In the genomic region with DNA sequence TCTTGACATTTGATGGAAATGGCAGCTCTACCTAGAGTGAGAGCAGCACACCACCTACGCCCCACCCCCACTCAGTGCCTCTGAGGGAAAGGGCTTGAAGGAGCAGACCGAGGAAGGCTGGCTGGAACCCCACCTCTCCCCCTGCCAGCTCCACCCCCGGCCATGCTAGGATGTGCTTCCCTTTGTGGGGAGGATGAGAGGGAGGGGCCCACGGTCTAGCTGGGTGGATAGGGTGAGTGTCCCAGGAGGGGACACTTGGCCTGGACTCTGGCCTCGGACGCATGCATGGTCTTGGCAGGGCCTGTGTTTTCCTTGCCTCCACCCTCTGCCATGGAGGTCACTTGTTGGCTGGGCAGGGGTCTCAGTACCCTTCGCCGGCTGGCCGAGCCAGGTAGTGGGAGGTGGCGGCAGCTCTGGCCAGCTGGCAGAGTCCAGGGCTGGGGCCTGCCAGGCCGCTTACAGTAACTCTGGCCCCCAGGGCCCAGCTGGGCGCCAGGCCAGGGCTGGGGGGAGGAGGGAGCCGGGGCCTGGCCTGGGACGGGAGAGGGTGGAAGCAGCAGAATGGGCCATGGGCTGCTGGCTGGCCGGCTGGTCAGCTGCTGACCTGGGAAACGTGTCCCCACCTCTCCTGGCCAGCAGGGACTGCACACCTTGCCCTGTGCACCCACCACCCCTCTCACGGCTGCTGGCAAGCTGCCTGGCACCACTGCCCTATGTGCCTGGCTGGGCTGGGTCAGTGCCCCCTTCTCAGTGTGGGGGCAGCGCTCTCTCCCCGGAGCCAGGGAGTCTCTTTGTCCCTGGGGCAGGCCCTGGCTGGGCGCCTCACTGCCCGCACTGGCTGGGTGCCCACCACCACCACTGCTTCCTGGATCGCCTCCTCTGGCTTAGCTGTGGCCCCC, we compare ENCODE assay signal across 8 cellular contexts. TPM values are rescaled to one million over a fixed set of nuclear protein-coding genes. Genes with fewer than 3 reads are reported as not detected.
A peak's percentile ranks its signal among the peaks of the same experiment; 100 is the strongest.
DNase-seq lines count a peak whose midpoint lies in the region; ATAC-seq and TF ChIP-seq lines count a peak whose summit lies in the region.

No MANE protein-coding gene starts in this region.

- peak overlapping the region in 4 of 8 donors; percentile 37 to 78 (median 52) for H3K4me3 Mint-ChIP-seq in naive B cell

- H3K27me3 ChIP-seq in BE2C: no peaks in the 10 kb centered on the region
- no peaks in the 10 kb centered on the region for H3K27me3 ChIP-seq in effector memory CD4-positive, alpha-beta T cell (replicated peaks; ENCODE audit: control insufficient read depth, insufficient read depth, low read length, poor library complexity, severe bottlenecking)

- no peak for ATAC-seq in naive B cell (ENCODE audit: low read depth in 2 of 2)
- no peak for ATAC-seq in HG02970 (IDR thresholded peaks at IDR 0.05; ENCODE audit: low FRiP score, unreplicated experiment)

- peak; percentile 83 for DNase-seq in BE2C
- peak; percentile 10 for DNase-seq in NCI-H2227 treated with DMSO at 0.1 percent for 48 hours (lab: John Stamatoyannopoulos, UW)
- no peak for DNase-seq in effector memory CD4-positive, alpha-beta T cell
- no peak for DNase-seq in naive B cell
- no peak for DNase-seq in NK-92 treated with Interleukin-12 subunit alpha and Interleukin-12 subunit beta, amount 100 ng/mL, for 24 hours (lab: John Stamatoyannopoulos, UW)
- no peak for DNase-seq in NCI-H1436 treated with DMSO at 0.1 percent for 48 hours (lab: John Stamatoyannopoulos, UW)
- no peak for DNase-seq in NCI-H526 treated with DMSO at 0.1 percent for 48 hours (lab: John Stamatoyannopoulos, UW)

- H3K27me3 Mint-ChIP-seq in naive B cell: no peaks in the 10 kb centered on the region

- peak overlapping the region; percentile 47 for H3K27ac ChIP-seq in effector memory CD4-positive, alpha-beta T cell (ENCODE audit: insufficient read depth, low read length, poor library complexity, severe bottlenecking)

- H3K4me3 ChIP-seq in BE2C (ENCODE audit: low read depth, low read length): peak overlapping the region; percentile 16; the same call in 1 of the 2 replicates
- no peak overlapping the region for H3K4me3 ChIP-seq in effector memory CD4-positive, alpha-beta T cell (ENCODE audit: insufficient read depth, low read depth, low read length, poor library complexity, severe bottlenecking)

- peaks cover 0 to 4% of the 10 kb centered on the region in 2 donors for H3K36me3 Mint-ChIP-seq in naive B cell

- peaks cover 58 to 78% (median 77%) of the 10 kb centered on the region in 3 donors for H3K4me1 Mint-ChIP-seq in naive B cell

- H3K36me3 ChIP-seq in BE2C: peaks cover 40% of the 10 kb centered on the region
- peaks cover 16% of the 10 kb centered on the region for H3K36me3 ChIP-seq in effector memory CD4-positive, alpha-beta T cell (ENCODE audit: control insufficient read depth, insufficient read depth, low read length)

- no peak for TF ChIP-seq CTCF in BE2C (IDR thresholded peaks at IDR 0.05; ENCODE audit: low read depth, low read length)

- peak overlapping the region in 5 of 6 donors; percentile 72 to 100 (median 92) for H3K27ac Mint-ChIP-seq in naive B cell

- H3K9me3 Mint-ChIP-seq in naive B cell: no peaks in the 10 kb centered on the region

- H3K9me3 ChIP-seq in BE2C: no peaks in the 10 kb centered on the region
- no peaks in the 10 kb centered on the region for H3K9me3 ChIP-seq in effector memory CD4-positive, alpha-beta T cell (ENCODE audit: control insufficient read depth, low read length)

- H3K4me1 ChIP-seq in BE2C: peaks cover 52% of the 10 kb centered on the region
- peaks cover 74% of the 10 kb centered on the region for H3K4me1 ChIP-seq in effector memory CD4-positive, alpha-beta T cell (ENCODE audit: control insufficient read depth, insufficient read depth, low read length, poor library complexity, severe bottlenecking)

RNA-seq across cellular contexts. Expression of gene RARA, which starts 23.0 kb away (rescaled TPM):
- polyA plus RNA-seq in BE2C (2012; ENCODE audit: insufficient read depth, insufficient read length, low read depth): 141 TPM
- 10 to 100 TPM in 2 of 6 donors, 1 to 10 TPM in 4; 3.1 to 12.6 (median 7.8) TPM for polyA plus RNA-seq in naive B cell (ENCODE audit: low read depth in 6 of 6)

RNA-seq across cellular contexts. Expression of gene GJD3, which starts 32.5 kb away (rescaled TPM):
- 11.3 TPM for polyA plus RNA-seq in BE2C (2012; ENCODE audit: insufficient read depth, insufficient read length, low read depth)
- polyA plus RNA-seq in naive B cell (ENCODE audit: low read depth in 6 of 6): under 1 TPM in 2 of 6 donors, not detected in 4; 0.44 to 0.98 TPM

RNA-seq across cellular contexts. Expression of gene CDC6, which starts 44.3 kb away (rescaled TPM):
- polyA plus RNA-seq in BE2C (2012; ENCODE audit: insufficient read depth, insufficient read length, low read depth): 7.1 TPM
- polyA plus RNA-seq in naive B cell (ENCODE audit: low read depth in 6 of 6): 1 to 10 TPM in 1 of 6 donors, under 1 TPM in 3, not detected in 2; 0.23 to 1.3 (median 0.35) TPM

Comparison
In these comparisons a context has a peak if more than half of its experiments do, and no peak if none do; other contexts are left out.
1. DNase-seq: peak in BE2C (single experiment) and NCI-H2227 treated with DMSO at 0.1 percent for 48 hours (single experiment); none in effector memory CD4-positive, alpha-beta T cell (0 of 3), naive B cell (single experiment), NK-92 treated with Interleukin-12 subunit alpha and Interleukin-12 subunit beta, amount 100 ng/mL, for 24 hours (single experiment), NCI-H1436 treated with DMSO at 0.1 percent for 48 hours (single experiment) and NCI-H526 treated with DMSO at 0.1 percent for 48 hours (single experiment).